In genomic region chr4:158553364-158553763, GRCh38 we compare ENCODE assay signal across 32 cellular contexts. TPM values are rescaled to one million over a fixed set of nuclear protein-coding genes. Genes with fewer than 3 reads are reported as not detected.
"Had no signal": no experiment of that assay in that cellular context is flagged by ENCODE, and none has a peak within 500 bp of the region (broad histone marks: within the 10 kb centered on the region; RNA-seq: fewer than 3 reads in every experiment).

No MANE protein-coding gene starts in this region.

- H3K79me2 ChIP-seq: hepatocyte, parathyroid adenoma had no signal

- H3K4me2 ChIP-seq: hepatocyte, smooth muscle cell had no signal

- H3K27me3 ChIP-seq: colonic mucosa, esophagus muscularis mucosa, foreskin keratinocyte, gastroesophageal sphincter, heart left ventricle, hepatocyte, left lung, neutrophil, right atrium auricular region, suprapubic skin, transverse colon, upper lobe of right lung, uterus had no signal

- H3K4me3 Mint-ChIP-seq: dendritic cell treated with granulocyte-macrophage colony-stimulating factor and Interleukin-4, amounts not matched to agents 40 ng/mL and 50 ng/mL, for 4 days; natural killer cell; stimulated activated naive CD8-positive, alpha-beta T cell treated with anti-CD3 and anti-CD28 coated beads, Interleukin-15, amount 100 ng/mL, for 72 hours had no signal

- H3K9me3 ChIP-seq: colonic mucosa, esophagus muscularis mucosa, neutrophil, right atrium auricular region, transverse colon, upper lobe of right lung, uterus had no signal

- H3K36me3 Mint-ChIP-seq: natural killer cell had no signal

- FAIRE-seq: endothelial cell of umbilical vein had no signal

- H3K4me1 ChIP-seq: colonic mucosa, esophagus muscularis mucosa, foreskin keratinocyte, gastroesophageal sphincter, heart left ventricle, left lung, parathyroid adenoma, right atrium auricular region, suprapubic skin, transverse colon, upper lobe of right lung, uterus had no signal

- H3K27ac ChIP-seq: colonic mucosa, esophagus muscularis mucosa, foreskin keratinocyte, gastroesophageal sphincter, heart left ventricle, hepatocyte, left lung, neutrophil, parathyroid adenoma, right atrium auricular region, suprapubic skin, transverse colon, upper lobe of right lung, uterus had no signal

- ATAC-seq: foreskin keratinocyte; gastroesophageal sphincter; heart left ventricle; left cardiac atrium; left lung; natural killer cell; sciatic nerve; stimulated activated naive CD8-positive, alpha-beta T cell treated with anti-CD3 and anti-CD28 coated beads, Interleukin-15, amount 100 ng/mL, for 72 hours; upper lobe of right lung had no signal

- H3K4me3 ChIP-seq: colonic mucosa, esophagus muscularis mucosa, gastroesophageal sphincter, heart left ventricle, hepatocyte, left lung, right atrium auricular region, smooth muscle cell, suprapubic skin, transverse colon, upper lobe of right lung, uterus had no signal

- DNase-seq: colonic mucosa; effector CD8-positive, alpha-beta T cell; foreskin keratinocyte; heart left ventricle; left cardiac atrium; left lung; natural killer cell; stimulated activated CD4-positive, alpha-beta T cell treated with anti-CD3 and anti-CD28 coated beads, Interleukin-12 subunit alpha, Interleukin-12 subunit beta, amount 100 ng/mL, for 4 hours; stimulated activated CD4-positive, alpha-beta T cell treated with anti-CD3 and anti-CD28 coated beads, Interleukin-1b, Interleukin-23, amount 100 ng/mL, for 48 hours; stimulated activated CD4-positive, alpha-beta T cell treated with anti-CD3 and anti-CD28 coated beads, Interleukin-4, amount 100 ng/mL, for 1 hour; stimulated activated CD8-positive, alpha-beta memory T cell treated with anti-CD3 and anti-CD28 coated beads, Interleukin-4, amount 100 ng/mL, for 48 hours; stimulated activated naive CD4-positive, alpha-beta T cell; stimulated activated naive CD8-positive, alpha-beta T cell treated with anti-CD3 and anti-CD28 coated beads, Interleukin-15, amount 100 ng/mL, for 72 hours; transverse colon; upper lobe of right lung; uterus had no signal

- H3K27me3 Mint-ChIP-seq: dendritic cell treated with granulocyte-macrophage colony-stimulating factor and Interleukin-4, amounts not matched to agents 40 ng/mL and 50 ng/mL, for 4 days; progenitor cell of endocrine pancreas had no signal

- H3K9ac ChIP-seq: parathyroid adenoma had no signal

- H3K9me3 Mint-ChIP-seq: dendritic cell treated with granulocyte-macrophage colony-stimulating factor and Interleukin-4, amounts not matched to agents 40 ng/mL and 50 ng/mL, for 4 days had no signal

- H3K4me1 Mint-ChIP-seq: natural killer cell; stimulated activated naive CD8-positive, alpha-beta T cell treated with anti-CD3 and anti-CD28 coated beads, Interleukin-15, amount 100 ng/mL, for 72 hours had no signal

- H2AFZ ChIP-seq: hepatocyte, parathyroid adenoma had no signal

- H3K36me3 ChIP-seq: colonic mucosa, esophagus muscularis mucosa, gastroesophageal sphincter, heart left ventricle, left lung, neutrophil, right atrium auricular region, suprapubic skin, transverse colon, upper lobe of right lung, uterus had no signal

- H3K27ac Mint-ChIP-seq: dendritic cell treated with granulocyte-macrophage colony-stimulating factor and Interleukin-4, amounts not matched to agents 40 ng/mL and 50 ng/mL, for 4 days; natural killer cell; progenitor cell of endocrine pancreas; stimulated activated naive CD8-positive, alpha-beta T cell treated with anti-CD3 and anti-CD28 coated beads, Interleukin-15, amount 100 ng/mL, for 72 hours had no signal

RNA-seq across cellular contexts. Expression of gene RXFP1, which starts 31.7 kb away (rescaled TPM):
- total RNA-seq: endothelial cell of umbilical vein, epithelial cell of proximal tubule, esophagus muscularis mucosa, foreskin keratinocyte, gastroesophageal sphincter, heart left ventricle, hepatocyte, kidney epithelial cell, lung microvascular endothelial cell, mesenteric fat pad, natural killer cell, progenitor cell of endocrine pancreas, right atrium auricular region, sciatic nerve, smooth muscle cell had no signal
- polyA plus RNA-seq: endothelial cell of umbilical vein, foreskin keratinocyte, heart left ventricle, hepatocyte, smooth muscle cell had no signal
